ENCODE assay signal across 8 cellular contexts in the genomic region with DNA sequence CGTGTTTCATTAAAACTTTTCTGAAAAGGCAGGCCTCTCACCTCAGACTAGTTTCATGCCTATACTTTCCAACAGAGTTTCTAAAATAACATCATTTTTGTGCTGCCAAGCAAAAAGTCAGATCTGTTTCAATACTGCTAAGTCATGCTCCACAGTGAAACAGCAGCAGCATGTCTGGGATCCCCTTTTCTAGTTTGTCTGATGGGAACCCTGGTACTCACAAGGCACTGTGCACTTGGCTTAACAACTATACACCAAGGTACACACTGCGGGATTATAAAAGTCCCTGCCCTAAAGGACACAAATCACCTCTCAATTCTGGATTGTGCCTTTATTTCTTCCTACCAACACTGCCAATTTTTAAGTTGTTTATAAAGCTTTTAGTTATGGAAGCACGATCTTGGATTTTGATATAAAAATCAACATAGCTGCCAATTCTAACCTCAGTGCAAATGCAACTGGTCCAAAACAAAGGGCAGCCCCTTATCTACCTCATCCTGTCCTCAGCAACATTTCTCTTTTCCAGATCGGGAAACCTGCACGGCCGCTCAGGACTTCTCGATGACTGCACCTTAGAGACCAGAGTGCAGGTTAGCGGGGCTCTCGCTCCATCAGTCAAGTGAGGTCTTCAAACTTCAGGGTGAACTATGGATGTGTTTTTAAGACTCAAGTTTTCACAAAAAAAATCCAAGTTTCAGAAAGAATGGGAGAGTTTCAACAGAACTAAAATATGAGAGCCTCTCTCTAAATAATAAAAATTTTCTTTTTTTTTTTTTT. TPM values are rescaled to one million over a fixed set of nuclear protein-coding genes. Genes with fewer than 3 reads are reported as not detected.
DNase-seq lines count a peak whose midpoint lies in the region; TF ChIP-seq lines count a peak whose summit lies in the region.

No MANE protein-coding gene starts in this region.

- H3K36me3 ChIP-seq in iPS-20b (ENCODE audit: insufficient read depth, low read depth, low read length): peaks cover 24% of the 10 kb centered on the region
- peaks cover 18% of the 10 kb centered on the region in 2 donors for H3K36me3 ChIP-seq in thyroid gland
- H3K36me3 ChIP-seq in brain microvascular endothelial cell (replicated peaks): peaks cover 28% of the 10 kb centered on the region

- no peaks in the 10 kb centered on the region for H3K9me3 Mint-ChIP-seq in activated naive CD4-positive, alpha-beta T cell treated with anti-CD3 and anti-CD28 coated beads for 36 hours

- peak overlapping the region; percentile 95 for H3K27ac Mint-ChIP-seq in activated naive CD4-positive, alpha-beta T cell treated with anti-CD3 and anti-CD28 coated beads for 36 hours

- H3K4me1 ChIP-seq in iPS-20b (ENCODE audit: insufficient read depth, low read length): peaks cover 11% of the 10 kb centered on the region
- peaks cover 23 to 39% of the 10 kb centered on the region in 2 donors for H3K4me1 ChIP-seq in thyroid gland

- peaks cover 25% of the 10 kb centered on the region for H3K36me3 Mint-ChIP-seq in activated naive CD4-positive, alpha-beta T cell treated with anti-CD3 and anti-CD28 coated beads for 36 hours (ENCODE audit: low read depth)

- DNase-seq in activated naive CD4-positive, alpha-beta T cell treated with anti-CD3 and anti-CD28 coated beads for 36 hours: peak; percentile 29
- DNase-seq in activated naive CD4-positive, alpha-beta T cell treated with Interleukin-2 at 50 U/mL for 16 hours: no peak
- DNase-seq in thyroid gland (peak; percentile 59 to 64), DMS114 treated with DMSO at 0.1 percent for 48 hours (lab: John Stamatoyannopoulos, UW; ENCODE audit: unreplicated experiment) (no peak), brain microvascular endothelial cell (no peak), HEK293T (ENCODE audit: extremely low spot score) (no peak)

- peak overlapping the region; percentile 99; the same call in 1 of the 2 replicates for H3K4me3 ChIP-seq in iPS-20b (ENCODE audit: low read length)
- no peak overlapping the region for H3K4me3 ChIP-seq in thyroid gland (replicated peaks in 1 of 3)
- H3K4me3 ChIP-seq in brain microvascular endothelial cell (ENCODE audit: low read depth, low read length): no peak overlapping the region

- peaks cover 37% of the 10 kb centered on the region for H3K4me1 Mint-ChIP-seq in activated naive CD4-positive, alpha-beta T cell treated with anti-CD3 and anti-CD28 coated beads for 36 hours (ENCODE audit: low read depth)

- peak overlapping the region; percentile 100; the same call in 1 of the 2 replicates for H3K9ac ChIP-seq in iPS-20b (ENCODE audit: low read depth, low read length)

- CTCF ChIA-PET in activated naive CD4-positive, alpha-beta T cell treated with anti-CD3 and anti-CD28 coated beads for 36 hours (lab: Charles Lee): interaction anchor here (1.2 kb wide), 1 partner anchor 59 kb away, joined by 3 read pairs; no protein-coding TSS in a partner anchor
- CTCF ChIA-PET in HEK293T (lab: Yijun Ruan, JAX): interaction anchor here (1.2 kb wide), 1 partner anchor 61 kb away, joined by 3 read pairs; no protein-coding TSS in a partner anchor

- intact Hi-C loops in activated naive CD4-positive, alpha-beta T cell treated with anti-CD3 and anti-CD28 coated beads for 36 hours (cut with micrococcal nuclease): loop anchor here (5.0 kb wide), 2 partner anchors 590 to 1245 kb away; partner anchors contain the start of gene HSP90AA1
- intact Hi-C loops in thyroid gland (cut with DNase I): no loop called here

- H3K9me3 ChIP-seq in iPS-20b (ENCODE audit: insufficient read depth, low read depth, low read length) (no peaks in the 10 kb centered on the region), thyroid gland (no peaks in the 10 kb centered on the region)

- TF ChIP-seq POLR2A in thyroid gland (IDR thresholded peaks at IDR 0.05): peak in 1 of 2 donors; percentile 46

- H3K27ac ChIP-seq in VCaP (peak overlapping the region; percentile 99), iPS-20b (ENCODE audit: low read length) (no peak overlapping the region), thyroid gland (peak overlapping the region; percentile 26 to 100 (median 98)), brain microvascular endothelial cell (no peak overlapping the region)

- POLR2A ChIA-PET in HEK293T (lab: Yijun Ruan, JAX): interaction anchor here (0.7 to 5.5 kb wide), 8 partner anchors 8 to 65 kb away, joined by 3 to 76 read pairs (median 8); no protein-coding TSS in a partner anchor

- peak overlapping the region; percentile 58 for H3K4me3 Mint-ChIP-seq in activated naive CD4-positive, alpha-beta T cell treated with anti-CD3 and anti-CD28 coated beads for 36 hours

- H3K27me3 ChIP-seq in iPS-20b (ENCODE audit: insufficient read depth, low read length) (no peaks in the 10 kb centered on the region), thyroid gland (no peaks in the 10 kb centered on the region), brain microvascular endothelial cell (replicated peaks) (no peaks in the 10 kb centered on the region)

- TF ChIP-seq CTCF in VCaP (conservative IDR thresholded peaks at IDR 0.05): no peak
- TF ChIP-seq CTCF in thyroid gland (IDR thresholded peaks at IDR 0.05): no peak
- TF ChIP-seq CTCF in brain microvascular endothelial cell (IDR thresholded peaks at IDR 0.05; ENCODE audit: low read depth, low read length, missing control alignments): no peak

- WGBS in thyroid gland, 2 donors: 57 to 68% methylated on average over 9 of the region's 9 CpGs

- in situ Hi-C loops in brain microvascular endothelial cell (cut with HindIII; ENCODE audit: low pct_ligation_motif_present, low sequenced_read_pairs): no loop called here

- no peaks in the 10 kb centered on the region for H3K27me3 Mint-ChIP-seq in activated naive CD4-positive, alpha-beta T cell treated with anti-CD3 and anti-CD28 coated beads for 36 hours (ENCODE audit: low read depth)

TF ChIP-seq in HEK293T, 16 proteins besides CTCF, POLR2A, EP300 and RAD21:
- no peak for TF ChIP-seq BHLHE40 (IDR thresholded peaks at IDR 0.05; ENCODE audit: borderline replicate concordance)
- TF ChIP-seq PKNOX1 (IDR thresholded peaks at IDR 0.05): no peak
- no peak for TF ChIP-seq FOXA1 (IDR thresholded peaks at IDR 0.05)
- TF ChIP-seq SP1 (IDR thresholded peaks at IDR 0.05): no peak
- TF ChIP-seq ELF4 (IDR thresholded peaks at IDR 0.05): no peak
- no peak for TF ChIP-seq ARNT (IDR thresholded peaks at IDR 0.05)
- no peak for TF ChIP-seq SUZ12 (IDR thresholded peaks at IDR 0.05)
- no peak for TF ChIP-seq FOXK2 (IDR thresholded peaks at IDR 0.05)

RNA-seq across cellular contexts. Expression of gene EIF5, which starts 1.7 kb away (rescaled TPM):
- total RNA-seq in activated naive CD4-positive, alpha-beta T cell treated with anti-CD3 and anti-CD28 coated beads for 36 hours: 100 to 1,000 TPM; 117 to 121 TPM
- total RNA-seq in thyroid gland: 100 to 1,000 TPM; 257 to 428 (median 329) TPM

RNA-seq across cellular contexts. Expression of gene MARK3, which starts 52.9 kb away (rescaled TPM):
- total RNA-seq in activated naive CD4-positive, alpha-beta T cell treated with anti-CD3 and anti-CD28 coated beads for 36 hours: 10 to 100 TPM; 62.2 to 64.7 TPM
- total RNA-seq in thyroid gland: 100 to 1,000 TPM; 105 to 164 (median 114) TPM

Comparison
In these comparisons a context has a peak if more than half of its experiments do, and no peak if none do; other contexts are left out.
1. DNase-seq: peak in activated naive CD4-positive, alpha-beta T cell treated with anti-CD3 and anti-CD28 coated beads for 36 hours (single experiment) and thyroid gland (2 of 2); none in activated naive CD4-positive, alpha-beta T cell treated with Interleukin-2 at 50 U/mL for 16 hours (single experiment), DMS114 treated with DMSO at 0.1 percent for 48 hours (single experiment), brain microvascular endothelial cell (single experiment) and HEK293T (single experiment).
2. H3K27ac ChIP-seq: peak in VCaP (single experiment) and thyroid gland (3 of 3); none in iPS-20b (single experiment) and brain microvascular endothelial cell (single experiment).